Comparison of ENCODE assay signal across 19 cellular contexts in the genomic region with DNA sequence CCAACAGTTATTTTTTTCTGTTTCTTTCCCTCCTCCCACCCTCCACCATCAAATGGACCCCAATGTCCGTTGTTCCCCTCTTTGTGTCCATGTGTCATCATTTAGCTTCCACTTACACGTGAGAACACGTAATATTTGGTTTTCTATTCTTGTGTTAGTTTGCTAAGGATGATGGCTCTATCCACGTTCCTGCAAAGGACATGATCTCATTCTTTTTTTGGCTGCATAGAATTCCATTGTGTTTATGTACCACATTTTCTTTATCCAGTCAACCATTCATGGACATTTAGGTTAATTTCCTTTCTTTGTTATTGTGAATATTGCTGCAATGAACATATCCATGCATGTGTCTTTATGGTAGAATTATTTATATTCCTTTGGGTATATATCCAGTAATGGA.
DNase-seq lines count a peak whose midpoint lies in the region; ATAC-seq and TF ChIP-seq lines count a peak whose summit lies in the region.
"Had no signal": no experiment of that assay in that cellular context is flagged by ENCODE, and none has a peak within 500 bp of the region (broad histone marks: within the 10 kb centered on the region; RNA-seq: fewer than 3 reads in every experiment).

No MANE protein-coding gene starts in this region.

- H3K27me3 ChIP-seq in mesenchymal stem cell (ENCODE audit: control insufficient read depth in 1 of 2, insufficient read depth in 1 of 2, low read length in 2 of 2) = no peaks in the 10 kb centered on the region
- no peaks in the 10 kb centered on the region for H3K27me3 ChIP-seq in testis
- H3K27me3 ChIP-seq: BE2C had no signal

- peaks cover 4% of the 10 kb centered on the region for H3K4me1 ChIP-seq in mesenchymal stem cell (ENCODE audit: control insufficient read depth, insufficient read depth, low read depth, low read length)
- no peaks in the 10 kb centered on the region for H3K4me1 ChIP-seq in testis
- H3K4me1 ChIP-seq: A549, BE2C had no signal

- no peak overlapping the region for H3K9ac ChIP-seq in mesenchymal stem cell (ENCODE audit: low read length)

- no peak overlapping the region for H3K23ac ChIP-seq in mesenchymal stem cell (ENCODE audit: low read length in 2 of 2)

- no peak overlapping the region for H3K4ac ChIP-seq in mesenchymal stem cell (ENCODE audit: low read depth in 1 of 2, low read length in 2 of 2)

- H3K4me2 ChIP-seq in mesenchymal stem cell (ENCODE audit: low read length, poor library complexity, severe bottlenecking) = no peak overlapping the region
- H3K4me2 ChIP-seq: A549, GM23338 had no signal

- intact Hi-C loops in testis (cut with DNase I; ENCODE audit: low total_unique reads) = no loop called here

- no peak for ATAC-seq in HG03521 (IDR thresholded peaks at IDR 0.05; ENCODE audit: unreplicated experiment)
- ATAC-seq: A549; CD8-positive, alpha-beta T cell; GM23338; HCT116 had no signal

- H2AFZ ChIP-seq in mesenchymal stem cell (ENCODE audit: low read depth, low read length) = no peak overlapping the region
- H2AFZ ChIP-seq: GM23338 had no signal

- H2BK5ac ChIP-seq in mesenchymal stem cell (ENCODE audit: low read depth, low read length, poor library complexity, severe bottlenecking) = no peak overlapping the region

- peak overlapping the region; percentile 55 for H3K27ac ChIP-seq in mesenchymal stem cell (ENCODE audit: low read length, poor library complexity, severe bottlenecking)
- no peak overlapping the region for H3K27ac ChIP-seq in testis
- H3K27ac ChIP-seq: A549 had no signal

- no peak for TF ChIP-seq CTCF in testis (IDR thresholded peaks at IDR 0.05)

- no peak overlapping the region for H2AK5ac ChIP-seq in mesenchymal stem cell (ENCODE audit: low read length, severe bottlenecking)

- WGBS in mesenchymal stem cell = no CpG with 5 or more reads among the region's 4 CpGs
- WGBS in testis, 2 donors = 88 to 91% methylated on average over 4 of the region's 4 CpGs

- H3K9me3 ChIP-seq in mesenchymal stem cell (ENCODE audit: control insufficient read depth, low read length) = peaks cover 23% of the 10 kb centered on the region
- no peaks in the 10 kb centered on the region for H3K9me3 ChIP-seq in testis
- H3K9me3 ChIP-seq: A549, BE2C had no signal

- no peak overlapping the region for H3K14ac ChIP-seq in mesenchymal stem cell (ENCODE audit: low read length in 2 of 2)

- H3K36me3 ChIP-seq in mesenchymal stem cell (ENCODE audit: control insufficient read depth in 1 of 2, insufficient read depth in 2 of 2, low read depth in 1 of 2, low read length in 2 of 2) = no peaks in the 10 kb centered on the region
- no peaks in the 10 kb centered on the region for H3K36me3 ChIP-seq in testis (ENCODE audit: low read depth, missing control alignments)
- H3K36me3 ChIP-seq: BE2C had no signal

- no peak overlapping the region for H4K91ac ChIP-seq in mesenchymal stem cell (ENCODE audit: low read length)

- DNase-seq in EH (ENCODE audit: low read depth) (peak; percentile 22), glomerular visceral epithelial cell (ENCODE audit: extremely low spot score) (peak; percentile 53), mesenchymal stem cell (no peak), testis (no peak), NCI-H524 (lab: John Stamatoyannopoulos, UW) (no peak)
- DNase-seq: 8988T; ACHN; AML-193; BE2C; C1 segment of cervical spinal cord; CD8-positive, alpha-beta T cell; DMS 273 treated with DMSO at 0.1 percent for 48 hours; DMS79; GF-D8; H9 had no signal

- no peak overlapping the region for H3K18ac ChIP-seq in mesenchymal stem cell (ENCODE audit: low read depth in 1 of 2, low read length in 2 of 2)

- H3K79me1 ChIP-seq in mesenchymal stem cell (replicated peaks; ENCODE audit: low read length, poor library complexity, severe bottlenecking) = no peaks in the 10 kb centered on the region

- no peak overlapping the region for H2BK120ac ChIP-seq in mesenchymal stem cell (ENCODE audit: low read depth, low read length)

- H2BK12ac ChIP-seq in mesenchymal stem cell (ENCODE audit: low read length in 2 of 2) = no peak overlapping the region

- no peak overlapping the region for H4K8ac ChIP-seq in mesenchymal stem cell (ENCODE audit: low read length)

- TF ChIP-seq POLR2A in testis (IDR thresholded peaks at IDR 0.05) = no peak

- no peak overlapping the region for H3K4me3 ChIP-seq in mesenchymal stem cell (ENCODE audit: insufficient read depth in 1 of 2, low read depth in 1 of 2, low read length in 2 of 2)
- no peak overlapping the region for H3K4me3 ChIP-seq in testis
- H3K4me3 ChIP-seq: A549, GM23338 had no signal

- no peak overlapping the region for H2BK15ac ChIP-seq in mesenchymal stem cell (ENCODE audit: low read depth, poor library complexity, severe bottlenecking)

Comparison
In these comparisons a context has a peak if more than half of its experiments do, and no peak if none do; other contexts are left out.
1. DNase-seq: peak in EH (single experiment) and glomerular visceral epithelial cell (single experiment); none in mesenchymal stem cell (single experiment), testis (single experiment) and NCI-H524 (0 of 2).